ENCODE assay signal across 8 cellular contexts in the genomic region with DNA sequence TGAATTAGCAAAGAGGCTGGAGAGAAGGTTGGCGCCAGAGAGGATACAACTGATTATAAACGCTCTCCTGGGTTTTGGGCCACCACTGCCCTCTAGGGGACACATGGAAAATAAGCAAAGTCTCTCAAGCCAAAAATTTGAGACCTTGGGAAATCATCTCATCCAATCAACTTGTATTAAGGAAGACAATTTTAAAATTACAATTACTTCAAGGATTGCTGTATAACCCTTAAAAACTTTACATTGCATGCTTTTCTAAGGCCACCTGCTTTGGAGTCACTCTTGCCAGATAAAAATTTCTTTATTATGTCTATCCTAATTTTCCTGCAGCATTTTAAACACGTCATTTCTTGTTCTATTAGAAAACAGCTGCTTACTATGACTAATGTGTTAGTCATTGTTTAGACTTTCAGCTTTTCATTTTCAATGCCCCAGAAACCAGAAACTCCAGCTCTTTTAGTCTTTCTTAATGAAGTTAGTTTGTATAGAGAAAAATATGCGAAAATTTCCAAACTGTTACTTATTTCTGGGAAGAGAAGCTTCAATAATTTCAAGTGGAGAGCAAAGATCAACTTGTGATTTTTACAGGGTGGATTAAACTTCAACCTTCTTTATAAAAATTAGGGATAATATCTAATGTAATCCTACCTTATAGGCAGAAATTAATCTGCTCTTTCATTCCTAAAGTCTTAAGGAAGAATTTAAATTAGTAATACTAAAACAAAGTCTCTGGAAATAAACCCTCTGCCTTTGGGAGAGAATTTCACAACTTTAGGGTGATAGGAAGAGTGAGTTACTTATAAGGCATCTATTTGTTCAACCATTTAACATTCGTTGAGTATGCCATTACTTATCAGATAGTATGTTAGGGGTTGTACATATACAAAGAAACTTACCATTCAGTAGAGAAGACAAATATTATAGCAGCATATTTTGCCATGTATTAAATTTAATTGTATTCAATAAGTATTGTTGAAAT. TPM values are rescaled to one million over a fixed set of nuclear protein-coding genes. Genes with fewer than 3 reads are reported as not detected.
DNase-seq lines count a peak whose midpoint lies in the region; ATAC-seq and TF ChIP-seq lines count a peak whose summit lies in the region.

No MANE protein-coding gene starts in this region.

- TF ChIP-seq CTCF in LNCAP (IDR thresholded peaks at IDR 0.05): peak; percentile 80

- no peaks in the 10 kb centered on the region for H3K9me3 ChIP-seq in skeletal muscle satellite cell (replicated peaks; ENCODE audit: low read length)

- in situ Hi-C loops in T47D (cut with HindIII; ENCODE audit: low pct_unique_long_range_greater_than_20kb, low sequenced_read_pairs): no loop called here

- H3K36me3 ChIP-seq in skeletal muscle satellite cell (ENCODE audit: insufficient read depth, low read length): no peaks in the 10 kb centered on the region

- H3K9ac ChIP-seq in skeletal muscle satellite cell (ENCODE audit: low read depth, low read length): peak overlapping the region; percentile 76

- peak; percentile 77 for ATAC-seq in GM18909 (IDR thresholded peaks at IDR 0.05; ENCODE audit: poor library complexity, unreplicated experiment)
- no peak for ATAC-seq in GM18505 (IDR thresholded peaks at IDR 0.05; ENCODE audit: unreplicated experiment)

- H3K4me2 ChIP-seq in skeletal muscle satellite cell (ENCODE audit: low read length): peak overlapping the region; percentile 57

- TF ChIP-seq POLR2A in GM18505 (IDR thresholded peaks at IDR 0.05; ENCODE audit: borderline replicate concordance, extremely low read depth, insufficient read depth, insufficient read length): no peak

- H3K27me3 ChIP-seq in skeletal muscle satellite cell (ENCODE audit: control insufficient read depth, insufficient read depth, low read length): no peaks in the 10 kb centered on the region

- DNase-seq in CD1c-positive myeloid dendritic cell (ENCODE audit: extremely low spot score) (peak; percentile 66), SKM-1 treated with dmso at 0.1 percent for 144 hours (lab: John Stamatoyannopoulos, UW; ENCODE audit: unreplicated experiment) (peak; percentile 38), T47D (ENCODE audit: low read depth in 1 of 2, low spot score in 1 of 2) (peak; percentile 54 to 86), iPS-NIHi11 (ENCODE audit: low spot score) (peak; percentile 76)

- peaks cover 31% of the 10 kb centered on the region for H3K4me1 ChIP-seq in skeletal muscle satellite cell (ENCODE audit: control insufficient read depth, insufficient read depth, low read length)

- peak overlapping the region; percentile 43 for H3K4me3 ChIP-seq in skeletal muscle satellite cell (ENCODE audit: low read length)

RNA-seq across cellular contexts. Expression of a gene that starts 20.6 kb away (rescaled TPM):
- total RNA-seq in skeletal muscle satellite cell (2012; rRNA removed): 6.8 and 11.8 TPM in 2 replicates
